In the genomic region with DNA sequence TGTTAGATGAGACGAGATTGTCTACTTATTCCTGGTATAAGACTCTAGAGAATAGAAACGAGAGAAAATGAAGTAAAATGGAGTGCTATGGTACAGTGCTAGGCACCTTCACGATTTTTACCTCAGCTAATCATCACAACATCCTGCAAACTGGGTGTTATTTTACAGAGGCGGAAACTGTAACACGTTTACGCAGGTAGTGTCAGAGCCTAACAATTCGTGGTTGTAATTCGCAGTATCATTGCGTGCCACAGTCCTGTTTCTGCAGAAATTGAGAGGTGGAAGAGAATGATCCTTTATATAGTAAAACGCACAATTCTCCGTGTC, we compare ENCODE assay signal across 8 cellular contexts. TPM values are rescaled to one million over a fixed set of nuclear protein-coding genes. Genes with fewer than 3 reads are reported as not detected.
A peak's percentile ranks its signal among the peaks of the same experiment; 100 is the strongest.
DNase-seq lines count a peak whose midpoint lies in the region; ATAC-seq, FAIRE-seq and TF ChIP-seq lines count a peak whose summit lies in the region.

No MANE protein-coding gene starts in this region.

- RAD21 ChIA-PET in HCT116 (lab: Charles Lee; ENCODE audit: low non-redundant PET in 1 of 2, low total read pairs in 2 of 2, uncharacterized antibody in 2 of 2, unreplicated experiment in 2 of 2): no interaction called here

- POLR2A ChIA-PET in HCT116 (lab: Charles Lee): interaction anchor here (0.7 to 3.1 kb wide), 7 partner anchors 9 to 61 kb away, joined by 3 to 39 read pairs (median 3); no protein-coding TSS in a partner anchor
- POLR2A ChIA-PET in K562 (lab: Yijun Ruan, JAX): interaction anchor here (0.6 to 2.0 kb wide), 6 partner anchors 12 to 274 kb away, joined by 3 to 9 read pairs (median 3); no protein-coding TSS in a partner anchor
- POLR2A ChIA-PET in HepG2 (lab: Yijun Ruan, JAX): interaction anchor here (0.5 to 1.4 kb wide), 2 partner anchors 277 to 1577 kb away, joined by 3 read pairs; a partner anchor contains a TSS

- intact Hi-C loops in HCT116 (cut with micrococcal nuclease) (loop anchor here (1.0 to 10.0 kb wide), 3 partner anchors 15 to 421 kb away; no protein-coding TSS in a partner anchor), K562 (cut with micrococcal nuclease) (loop anchor here (5.0 kb wide), 1 partner anchor 279 kb away; a partner anchor contains a TSS), HepG2 (cut with micrococcal nuclease; ENCODE audit: unreplicated experiment) (no loop called here)

- ATAC-seq in HCT116 (peak; percentile 81), K562 (peak; percentile 29), HepG2 (peak; percentile 77)

- peaks cover 9 to 36% of the 10 kb centered on the region in 2 experiments for H3K4me1 ChIP-seq in HCT116 (ENCODE audit: control insufficient read depth in 1 of 2, insufficient read depth in 2 of 2, low read length in 2 of 2)
- H3K4me1 ChIP-seq in K562 (replicated peaks in 1 of 2; ENCODE audit: control insufficient read depth in 2 of 2, insufficient read depth in 2 of 2, low read length in 2 of 2): peaks cover 3 to 4% of the 10 kb centered on the region in 2 experiments; a peak in 4 of 5 replicates
- peaks cover 13% of the 10 kb centered on the region for H3K4me1 ChIP-seq in HepG2 (ENCODE audit: insufficient read depth, low read length)
- H3K4me1 ChIP-seq in thymus (ENCODE audit: control insufficient read depth, insufficient read depth, low read length): peaks cover 3% of the 10 kb centered on the region

- H3K9me1 ChIP-seq in K562 (ENCODE audit: control insufficient read depth, insufficient read depth, low read length): no peaks in the 10 kb centered on the region

- H3K9ac ChIP-seq in HCT116 (ENCODE audit: low read length) (peak overlapping the region; percentile 66), K562 (ENCODE audit: insufficient read depth in 1 of 2, low read depth in 2 of 2, low read length in 2 of 2) (peak overlapping the region in 1 of 2 experiments; percentile 55; a peak in 3 of 4 replicates), HepG2 (ENCODE audit: insufficient read depth, low read depth, low read length) (peak overlapping the region; percentile 55)

- H3K9me2 ChIP-seq in HCT116 (ENCODE audit: insufficient read depth): no peaks in the 10 kb centered on the region

- H3K36me3 ChIP-seq in HCT116 (ENCODE audit: control insufficient read depth in 1 of 2, insufficient read depth in 2 of 2, low read length in 2 of 2): no peaks in the 10 kb centered on the region
- H3K36me3 ChIP-seq in K562 (ENCODE audit: control insufficient read depth, insufficient read depth, low read length): no peaks in the 10 kb centered on the region
- no peaks in the 10 kb centered on the region for H3K36me3 ChIP-seq in HepG2 (replicated peaks in 1 of 2; ENCODE audit: control insufficient read depth in 1 of 2, insufficient read depth in 2 of 2, low read length in 2 of 2)
- no peaks in the 10 kb centered on the region for H3K36me3 ChIP-seq in thymus (ENCODE audit: control insufficient read depth, insufficient read depth)

- no peak for TF ChIP-seq CTCF in HCT116 (IDR thresholded peaks at IDR 0.05 in 2 of 3, conservative IDR thresholded peaks at IDR 0.05 in 1 of 3; ENCODE audit: borderline replicate concordance in 1 of 3, insufficient read depth in 1 of 3, low read depth in 2 of 3, low read length in 2 of 3)
- TF ChIP-seq CTCF in K562 (IDR thresholded peaks at IDR 0.05 in 2 of 3, conservative IDR thresholded peaks at IDR 0.05 in 1 of 3; ENCODE audit: insufficient read depth in 2 of 3, low read depth in 1 of 3, low read length in 3 of 3): no peak
- TF ChIP-seq CTCF in HepG2 (CRISPR knock-in tag; IDR thresholded peaks at IDR 0.05): no peak

- 34% methylated on average over 11 of the region's 11 CpGs for WGBS in K562 (ENCODE audit: insufficient coverage, low coverage, missing lambda C conversion rate)
- 12% methylated on average over 11 of the region's 11 CpGs for WGBS in HepG2 (ENCODE audit: low lambda C conversion rate)
- 6% methylated on average over 11 of the region's 11 CpGs for WGBS in thymus

- no TSS peak for BruUV-seq in HCT116 (replicated peaks; lab: Mats Ljungman, UMichigan)
- no TSS peak for BruUV-seq in K562 (replicated peaks; lab: Mats Ljungman, UMichigan)
- BruUV-seq in HepG2 (replicated peaks; lab: Mats Ljungman, UMichigan): no TSS peak

- CTCF ChIA-PET in HCT116 (lab: Charles Lee) (interaction anchor here (0.9 to 1.0 kb wide), 2 partner anchors 13 to 15 kb away, joined by 3 to 4 read pairs; no protein-coding TSS in a partner anchor), K562 (lab: Yijun Ruan, JAX; ENCODE audit: low intra/inter-chr PET ratio) (no interaction called here), HepG2 (lab: Yijun Ruan, JAX; ENCODE audit: low intra/inter-chr PET ratio, low total read pairs) (no interaction called here)

- in situ Hi-C loops in K562 (cut with MboI) (no loop called here), HepG2 (cut with HindIII; ENCODE audit: extremely low pct_ligation_motif_present, low pct_unique_long_range_greater_than_20kb) (no loop called here)

- TF ChIP-seq EP300 in K562 (IDR thresholded peaks at IDR 0.05; ENCODE audit: low read length) (no peak), HepG2 (IDR thresholded peaks at IDR 0.05; ENCODE audit: low read depth in 2 of 2, low read length in 2 of 2) (no peak), HepG2 (CRISPR knock-in tag; IDR thresholded peaks at IDR 0.05; ENCODE audit: borderline replicate concordance) (no peak)

- peak overlapping the region; percentile 77 for H3K27ac ChIP-seq in HCT116 (ENCODE audit: low read depth, low read length)
- H3K27ac ChIP-seq in K562 (ENCODE audit: extremely low read depth, low read depth, low read length): peak overlapping the region; percentile 58
- H3K27ac ChIP-seq in HepG2 (ENCODE audit: extremely low read length, insufficient read depth, low read length): no peak overlapping the region
- H3K27ac ChIP-seq in thymus (ENCODE audit: low read depth): peak overlapping the region; percentile 92

- no peak for TF ChIP-seq POLR2A in HCT116 (IDR thresholded peaks at IDR 0.05; ENCODE audit: borderline replicate concordance, extremely low read depth, insufficient read depth, insufficient read length)
- no peak for TF ChIP-seq POLR2A in K562 (conservative IDR thresholded peaks at IDR 0.05)
- TF ChIP-seq POLR2A in HepG2 (IDR thresholded peaks at IDR 0.05; ENCODE audit: insufficient read depth in 1 of 2, low read depth in 2 of 2, low read length in 2 of 2): no peak

- peaks cover 41% of the 10 kb centered on the region for H3K79me2 ChIP-seq in HCT116 (ENCODE audit: insufficient read depth, low read length)
- peaks cover 10% of the 10 kb centered on the region; the same call in 2 of the 3 replicates for H3K79me2 ChIP-seq in K562 (ENCODE audit: control insufficient read depth, insufficient read depth, low read length)
- no peaks in the 10 kb centered on the region for H3K79me2 ChIP-seq in HepG2 (ENCODE audit: insufficient read depth, low read length)

- no peak for FAIRE-seq in K562 (lab: Jason Lieb, UNC)
- FAIRE-seq in HepG2 (lab: Jason Lieb, UNC): no peak

- H3K4me2 ChIP-seq in HCT116 (ENCODE audit: low read length) (peak overlapping the region; percentile 91), K562 (ENCODE audit: insufficient read depth, low read length) (peak overlapping the region; percentile 84), HepG2 (ENCODE audit: low read depth, low read length) (peak overlapping the region; percentile 76)

- TF ChIP-seq RAD21 in HCT116 (IDR thresholded peaks at IDR 0.05; ENCODE audit: low read depth) (no peak; the same call in 1 of the 2 replicates), K562 (CRISPR knock-in tag; conservative IDR thresholded peaks at IDR 0.05 in 1 of 2, IDR thresholded peaks at IDR 0.05 in 1 of 2) (no peak), HepG2 (CRISPR knock-in tag; IDR thresholded peaks at IDR 0.05) (no peak)

- H3K27me3 ChIP-seq in HCT116 (ENCODE audit: insufficient read depth, low read length) (no peaks in the 10 kb centered on the region), K562 (ENCODE audit: control insufficient read depth in 2 of 2, insufficient read depth in 2 of 2, low read length in 2 of 2) (no peaks in the 10 kb centered on the region), HepG2 (ENCODE audit: control insufficient read depth in 1 of 2, insufficient read depth in 2 of 2, low read length in 2 of 2) (no peaks in the 10 kb centered on the region), thymus (ENCODE audit: control insufficient read depth, insufficient read depth) (no peaks in the 10 kb centered on the region)

- peak overlapping the region; percentile 71 to 77 for H3K4me3 ChIP-seq in HCT116 (replicated peaks in 1 of 2; ENCODE audit: low read depth in 1 of 2, low read length in 2 of 2)
- peak overlapping the region; percentile 73 for H3K4me3 ChIP-seq in K562
- peak overlapping the region; percentile 76 to 82 (median 80) for H3K4me3 ChIP-seq in HepG2 (replicated peaks in 1 of 3; ENCODE audit: insufficient read depth in 1 of 3, low read depth in 2 of 3, low read length in 3 of 3)
- peak overlapping the region; percentile 91 for H3K4me3 ChIP-seq in thymus (ENCODE audit: low read length)

- DNase-seq in NCI-H2227 (lab: John Stamatoyannopoulos, UW; ENCODE audit: unreplicated experiment): peak; percentile 78
- DNase-seq in NCI-H2227 treated with DMSO at 0.1 percent for 48 hours (lab: John Stamatoyannopoulos, UW): no peak
- DNase-seq in HCT116 (ENCODE audit: low read depth, low spot score): no peak
- DNase-seq in NCI-H1436 (lab: John Stamatoyannopoulos, UW): peak; percentile 64
- no peak for DNase-seq in K562 (ENCODE audit: extremely low read depth in 1 of 4, low spot score in 3 of 4)
- no peak for DNase-seq in HepG2 (ENCODE audit: low spot score)
- DNase-seq in SK-N-DZ (ENCODE audit: low spot score): no peak

- H4K20me1 ChIP-seq in HCT116 (ENCODE audit: insufficient read depth) (no peaks in the 10 kb centered on the region), K562 (replicated peaks; ENCODE audit: control insufficient read depth, insufficient read depth, low read length) (no peaks in the 10 kb centered on the region), HepG2 (ENCODE audit: insufficient read depth, low read length) (no peaks in the 10 kb centered on the region)

- H3K9me3 ChIP-seq in HCT116 (ENCODE audit: control insufficient read depth in 1 of 2, insufficient read depth in 1 of 2, low read depth in 1 of 2, low read length in 2 of 2): no peaks in the 10 kb centered on the region
- no peaks in the 10 kb centered on the region; the same call in 1 of the 2 replicates for H3K9me3 ChIP-seq in K562 (replicated peaks; ENCODE audit: control insufficient read depth, insufficient read depth, low read depth, low read length)
- H3K9me3 ChIP-seq in HepG2 (ENCODE audit: low read length): no peaks in the 10 kb centered on the region
- H3K9me3 ChIP-seq in thymus (ENCODE audit: control insufficient read depth): no peaks in the 10 kb centered on the region

- peak overlapping the region; percentile 67 for H2AFZ ChIP-seq in HCT116 (ENCODE audit: low read depth, low read length, poor library complexity, severe bottlenecking)
- peak overlapping the region; percentile 100 for H2AFZ ChIP-seq in K562 (ENCODE audit: low read depth, low read length)
- H2AFZ ChIP-seq in HepG2 (ENCODE audit: low read length): peak overlapping the region; percentile 99

RNA-seq across cellular contexts. Expression of a gene that starts 0.4 kb away (rescaled TPM):
- 25.4 TPM for total RNA-seq in HCT116 (2021; ENCODE audit: unreplicated experiment)
- 2.4 and 3.1 TPM in 2 replicates for polyA plus RNA-seq in HCT116 (2012)
- total RNA-seq in K562 (2011; cell fraction: chromatin; rRNA removed; ENCODE audit: low replicate concordance): 8.4 and 24.8 TPM in 2 replicates
- total RNA-seq in K562 (2011; cell fraction: nucleolus; rRNA removed): 4.7 and 5.9 TPM in 2 replicates
- total RNA-seq in K562 (2011; cell fraction: nucleoplasm; rRNA removed): 6.4 and 7.8 TPM in 2 replicates
- total RNA-seq in K562 (2014; rRNA removed): 2.9 and 3.6 TPM in 2 replicates
- 4.9 and 6.2 TPM in 2 replicates for total RNA-seq in K562 (2014; rRNA removed; fragmentation: Illumina TruSeq; extraction: Trizol)
- 4.9 and 5.6 TPM in 2 replicates for total RNA-seq in K562 (2015; rRNA removed; fragmentation: Illumina TruSeq; extraction: Trizol)
- 3.2 and 3.5 TPM in 2 replicates for total RNA-seq in K562 (2021)
- polyA plus RNA-seq in K562 (2011; rRNA removed): 3.7 and 4.7 TPM in 2 replicates
- polyA plus RNA-seq in K562 (2011; cell fraction: cytosol; rRNA removed): 1.1 and 2.6 TPM in 2 replicates
- 2.6 and 4.7 TPM in 2 replicates for polyA plus RNA-seq in K562 (2011; cell fraction: nucleus; rRNA removed)
- 1.8 and 3.9 TPM in 2 replicates for polyA plus RNA-seq in K562 (2012)
- polyA plus RNA-seq in K562 (2014; fragmentation: Illumina TruSeq; extraction: Trizol): 3.1 and 3.7 TPM in 2 replicates
- 1 to 10 TPM in 1 of 2 experiments, under 1 TPM in 1; 0.73 to 1.1 TPM for polyA plus RNA-seq in K562 (2014; fragmentation: Nextera tagmentation; extraction: Ambion mirVana)
- polyA plus RNA-seq in K562 (2014; rRNA removed): 2.8 and 4.7 TPM in 2 replicates
- 6.9 and 8.8 TPM in 2 replicates for polyA minus RNA-seq in K562 (2011; rRNA and poly(A)+ RNA removed)
- polyA minus RNA-seq in K562 (2011; cell fraction: cytosol; rRNA and poly(A)+ RNA removed): 2.2 and 3.5 TPM in 2 replicates
- polyA minus RNA-seq in K562 (2011; cell fraction: nucleus; rRNA and poly(A)+ RNA removed): 8.5 and 17.3 TPM in 2 replicates
- 3.5 and 3.6 TPM in 2 replicates for total RNA-seq in HepG2 (2016; rRNA removed; fragmentation: Illumina TruSeq; extraction: Trizol)
- total RNA-seq in HepG2 (2016; cell fraction: cytosol; rRNA removed; fragmentation: Illumina TruSeq; extraction: Trizol; ENCODE audit: low read depth): 2.0 and 2.6 TPM in 2 replicates
- 3.5 and 3.6 TPM in 2 replicates for total RNA-seq in HepG2 (2016; cell fraction: insoluble cytoplasmic fraction; rRNA removed; fragmentation: Illumina TruSeq; extraction: Trizol)
- total RNA-seq in HepG2 (2016; cell fraction: membrane; rRNA removed; fragmentation: Illumina TruSeq; extraction: Trizol): 1.8 and 2.2 TPM in 2 replicates
- total RNA-seq in HepG2 (2016; cell fraction: nucleus; rRNA removed; fragmentation: Illumina TruSeq; extraction: Trizol): 6.0 and 8.4 TPM in 2 replicates
- 1.3 and 1.6 TPM in 2 replicates for polyA plus RNA-seq in HepG2 (2011; rRNA removed)
- 0.46 and 0.73 TPM in 2 replicates for polyA plus RNA-seq in HepG2 (2011; cell fraction: cytosol; rRNA removed)
- polyA plus RNA-seq in HepG2 (2011; cell fraction: nucleus; rRNA removed): 1.8 and 2.5 TPM in 2 replicates
- 0.51 and 1.0 TPM in 2 replicates for polyA plus RNA-seq in HepG2 (2012)
- polyA plus RNA-seq in HepG2 (2016; cell fraction: cytosol; fragmentation: Illumina TruSeq; extraction: Trizol; ENCODE audit: low read depth): 0.84 and 0.85 TPM in 2 replicates
- polyA plus RNA-seq in HepG2 (2016; cell fraction: insoluble cytoplasmic fraction; fragmentation: Illumina TruSeq; extraction: Trizol; ENCODE audit: low read depth): 2.2 and 3.8 TPM in 2 replicates
- 0.68 and 0.78 TPM in 2 replicates for polyA plus RNA-seq in HepG2 (2016; cell fraction: membrane; fragmentation: Illumina TruSeq; extraction: Trizol; ENCODE audit: low read depth)
- polyA plus RNA-seq in HepG2 (2016; cell fraction: nucleus; fragmentation: Illumina TruSeq; extraction: Trizol; ENCODE audit: insufficient read depth, low read depth): 2.7 and 3.1 TPM in 2 replicates
- polyA minus RNA-seq in HepG2 (2011; rRNA and poly(A)+ RNA removed; ENCODE audit: low replicate concordance): 0.92 and 2.7 TPM in 2 replicates
- 0.44 and 1.6 TPM in 2 replicates for polyA minus RNA-seq in HepG2 (2011; cell fraction: cytosol; rRNA and poly(A)+ RNA removed)
- 11.6 and 15.9 TPM in 2 replicates for polyA minus RNA-seq in HepG2 (2011; cell fraction: nucleus; rRNA and poly(A)+ RNA removed)
- 9.7 TPM for polyA plus RNA-seq in thymus
- 5.5 and 8.6 TPM in 2 replicates for polyA plus RNA-seq in SK-N-DZ (2014; cell fraction: cytosol; rRNA removed)
- polyA plus RNA-seq in SK-N-DZ (2014; cell fraction: nucleus; rRNA removed): 12.6 and 13.5 TPM in 2 replicates

Comparison
In these comparisons a context has a peak if more than half of its experiments do, and no peak if none do; other contexts are left out.
1. DNase-seq: peak in NCI-H2227 (single experiment) and NCI-H1436 (single experiment); none in NCI-H2227 treated with DMSO at 0.1 percent for 48 hours (single experiment), HCT116 (single experiment), K562 (0 of 4), HepG2 (single experiment) and SK-N-DZ (single experiment).
2. ATAC-seq: peak in every context shown above with its lines; median percentile 81 in HCT116; 77 in HepG2; 29 in K562.
3. Peak in every context shown above with its lines, with median percentiles within 50 percentile points of each other: H2AFZ ChIP-seq, H3K4me2 ChIP-seq and H3K4me3 ChIP-seq.